1 cellular context compared by ENCODE assay signal in the genomic region with DNA sequence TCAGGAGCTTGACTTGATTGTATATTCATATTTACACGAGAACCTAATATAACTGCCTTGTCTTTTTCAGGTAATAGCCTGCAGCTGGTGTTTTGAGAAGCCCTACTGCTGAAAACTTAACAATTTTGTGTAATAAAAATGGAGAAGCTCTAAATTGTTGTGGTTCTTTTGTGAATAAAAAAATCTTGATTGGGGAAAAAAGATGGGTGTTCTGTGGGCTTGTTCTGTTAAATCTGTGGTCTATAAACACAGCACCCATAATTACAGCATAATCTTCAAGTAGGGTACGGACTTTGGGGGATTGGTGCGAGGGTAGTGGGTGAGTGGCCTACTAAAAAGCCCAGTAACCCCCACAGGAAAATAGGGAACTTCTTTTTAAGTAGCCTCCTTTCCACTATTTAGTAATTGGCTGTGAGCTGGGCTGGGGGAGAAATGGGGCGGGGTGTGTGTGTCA.
TF ChIP-seq lines count a peak whose summit lies in the region.

No MANE protein-coding gene starts in this region.

TF ChIP-seq in HepG2, 621 proteins besides CTCF, POLR2A, EP300 and RAD21:
- no peak for TF ChIP-seq ZNF256 (CRISPR knock-in tag; conservative IDR thresholded peaks at IDR 0.05)
- TF ChIP-seq SP5 (CRISPR knock-in tag; IDR thresholded peaks at IDR 0.05; ENCODE audit: borderline replicate concordance, low read depth) = no peak
- no peak for TF ChIP-seq SNAI1 (CRISPR knock-in tag; IDR thresholded peaks at IDR 0.05; ENCODE audit: borderline replicate concordance)
- no peak for TF ChIP-seq SMARCE1 (IDR thresholded peaks at IDR 0.05; ENCODE audit: borderline replicate concordance)
- TF ChIP-seq ASH2L (IDR thresholded peaks at IDR 0.05; ENCODE audit: insufficient read length, low read depth, low read length) = peak; percentile 34
- no peak for TF ChIP-seq NFYB (CRISPR knock-in tag; IDR thresholded peaks at IDR 0.05)
- no peak for TF ChIP-seq ZNF431 (CRISPR knock-in tag; IDR thresholded peaks at IDR 0.05; ENCODE audit: borderline replicate concordance, low read depth)
- no peak for TF ChIP-seq ZNF816 (CRISPR knock-in tag; IDR thresholded peaks at IDR 0.05; ENCODE audit: borderline replicate concordance)
- no peak for TF ChIP-seq TCF12 (IDR thresholded peaks at IDR 0.05)
- TF ChIP-seq TCF12 (CRISPR knock-in tag; IDR thresholded peaks at IDR 0.05) = no peak
- 0 out of 2 replicates have a peak, but pooled peaks have one; percentile 8 for TF ChIP-seq ZNF546 (CRISPR knock-in tag; conservative IDR thresholded peaks at IDR 0.05)
- 0 out of 2 replicates have a peak, but pooled peaks have one; percentile 50 for TF ChIP-seq NAIF1 (CRISPR knock-in tag; IDR thresholded peaks at IDR 0.05; ENCODE audit: borderline replicate concordance)
- no peak for TF ChIP-seq ZBTB20 (CRISPR knock-in tag; IDR thresholded peaks at IDR 0.05; ENCODE audit: borderline replicate concordance, low read depth)
- no peak for TF ChIP-seq YEATS2 (CRISPR knock-in tag; IDR thresholded peaks at IDR 0.05; ENCODE audit: borderline replicate concordance)
- TF ChIP-seq DNMT3B (CRISPR knock-in tag; conservative IDR thresholded peaks at IDR 0.05) = 0 out of 2 replicates have a peak, but pooled peaks have one; percentile 14
